13 cellular contexts compared by ENCODE assay signal in the genomic region with DNA sequence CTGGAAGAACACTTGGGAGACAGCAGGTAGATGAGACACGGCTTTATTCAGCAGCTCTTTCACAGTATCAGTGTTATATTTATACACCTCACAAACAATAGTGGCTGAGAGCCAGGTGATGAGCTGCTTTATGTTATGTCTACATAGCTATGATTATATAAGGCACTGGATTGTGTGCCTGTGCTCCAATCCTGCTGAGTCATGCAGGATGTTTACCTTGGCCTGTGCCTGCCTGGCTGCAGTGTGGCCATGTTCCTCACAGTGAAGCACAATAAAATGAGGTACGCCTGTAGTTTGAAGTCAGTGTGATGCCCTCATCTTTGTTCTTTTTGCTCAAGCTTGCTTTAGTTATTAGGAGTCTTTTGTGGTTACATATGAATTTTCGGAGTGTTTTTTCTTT. TPM values are rescaled to one million over a fixed set of nuclear protein-coding genes. Genes with fewer than 3 reads are reported as not detected.
A peak's percentile ranks its signal among the peaks of the same experiment; 100 is the strongest.
DNase-seq lines count a peak whose midpoint lies in the region; ATAC-seq and TF ChIP-seq lines count a peak whose summit lies in the region.
"Had no signal": no experiment of that assay in that cellular context is flagged by ENCODE, and none has a peak within 500 bp of the region (broad histone marks: within the 10 kb centered on the region; RNA-seq: fewer than 3 reads in every experiment).

No MANE protein-coding gene starts in this region.

- H3K4me1 Mint-ChIP-seq in stimulated activated naive B cell treated with anti-CD40 and anti-IgM and Interleukin-4, amounts not matched to agents 10 μg/mL and 1 μg/mL and 100 μg/mL, for 72 hours = no peaks in the 10 kb centered on the region
- H3K4me1 Mint-ChIP-seq: activated naive CD8-positive, alpha-beta T cell treated with anti-CD3 and anti-CD28 coated beads, Interleukin-2, amount 10 ng/mL, durations not matched to agents 7 days and 5 days; WTC11 had no signal

- TF ChIP-seq POLR2A in HCT116 (IDR thresholded peaks at IDR 0.05; ENCODE audit: borderline replicate concordance, extremely low read depth, insufficient read depth, insufficient read length) = no peak

- peaks cover 0 to 11% of the 10 kb centered on the region in 2 experiments; a peak in 2 of 4 replicates for H3K4me1 ChIP-seq in HCT116 (ENCODE audit: control insufficient read depth in 1 of 2, insufficient read depth in 2 of 2, low read length in 2 of 2)
- H3K4me1 ChIP-seq: parathyroid adenoma had no signal

- no peaks in the 10 kb centered on the region for H4K20me1 ChIP-seq in HCT116 (ENCODE audit: insufficient read depth)

- no peak overlapping the region for H3K4me3 Mint-ChIP-seq in stimulated activated naive B cell treated with anti-CD40 and anti-IgM and Interleukin-4, amounts not matched to agents 10 μg/mL and 1 μg/mL and 100 μg/mL, for 72 hours
- H3K4me3 Mint-ChIP-seq: activated naive CD8-positive, alpha-beta T cell treated with anti-CD3 and anti-CD28 coated beads, Interleukin-2, amount 10 ng/mL, durations not matched to agents 7 days and 5 days; stimulated activated naive CD8-positive, alpha-beta T cell treated with anti-CD3 and anti-CD28 coated beads, Interleukin-15, Interleukin-2, amounts not matched to agents 100 ng/mL and 50 ng/mL, for 24 hours; WTC11 had no signal

- H3K9me3 Mint-ChIP-seq in stimulated activated naive B cell treated with anti-CD40 and anti-IgM and Interleukin-4, amounts not matched to agents 10 μg/mL and 1 μg/mL and 100 μg/mL, for 72 hours = peaks cover 8 to 9% of the 10 kb centered on the region in 2 donors

- H3K4me2 ChIP-seq in HCT116 (ENCODE audit: low read length) = no peak overlapping the region

- BruUV-seq in HCT116 (replicated peaks; lab: Mats Ljungman, UMichigan) = no TSS peak

- intact Hi-C loops in HCT116 (cut with micrococcal nuclease) = no loop called here

- no peak for TF ChIP-seq CTCF in HCT116 (IDR thresholded peaks at IDR 0.05 in 2 of 3, conservative IDR thresholded peaks at IDR 0.05 in 1 of 3; ENCODE audit: borderline replicate concordance in 1 of 3, insufficient read depth in 1 of 3, low read depth in 2 of 3, low read length in 2 of 3)

- POLR2A ChIA-PET in HCT116 (lab: Charles Lee) = no interaction called here

- H3K36me3 ChIP-seq in HCT116 (ENCODE audit: control insufficient read depth in 1 of 2, insufficient read depth in 2 of 2, low read length in 2 of 2) = no peaks in the 10 kb centered on the region
- H3K36me3 ChIP-seq in H7 (replicated peaks; ENCODE audit: control insufficient read depth, insufficient read depth, low read length) = no peaks in the 10 kb centered on the region

- TF ChIP-seq RAD21 in HCT116 (IDR thresholded peaks at IDR 0.05; ENCODE audit: low read depth) = no peak

- H3K27me3 Mint-ChIP-seq in stimulated activated naive B cell treated with anti-CD40 and anti-IgM and Interleukin-4, amounts not matched to agents 10 μg/mL and 1 μg/mL and 100 μg/mL, for 72 hours = no peaks in the 10 kb centered on the region
- H3K27me3 Mint-ChIP-seq: activated naive CD8-positive, alpha-beta T cell treated with anti-CD3 and anti-CD28 coated beads, Interleukin-2, amount 10 ng/mL, durations not matched to agents 7 days and 5 days; stimulated activated naive CD8-positive, alpha-beta T cell treated with anti-CD3 and anti-CD28 coated beads, Interleukin-15, Interleukin-2, amounts not matched to agents 100 ng/mL and 50 ng/mL, for 24 hours had no signal

- no peak overlapping the region for H3K27ac Mint-ChIP-seq in stimulated activated naive B cell treated with anti-CD40 and anti-IgM and Interleukin-4, amounts not matched to agents 10 μg/mL and 1 μg/mL and 100 μg/mL, for 72 hours
- H3K27ac Mint-ChIP-seq: activated naive CD8-positive, alpha-beta T cell treated with anti-CD3 and anti-CD28 coated beads, Interleukin-2, amount 10 ng/mL, durations not matched to agents 7 days and 5 days; stimulated activated naive CD8-positive, alpha-beta T cell treated with anti-CD3 and anti-CD28 coated beads, Interleukin-15, Interleukin-2, amounts not matched to agents 100 ng/mL and 50 ng/mL, for 24 hours; WTC11 had no signal

- H3K9me2 ChIP-seq in HCT116 (ENCODE audit: insufficient read depth) = no peaks in the 10 kb centered on the region

- no peaks in the 10 kb centered on the region for H3K9me3 ChIP-seq in HCT116 (ENCODE audit: control insufficient read depth in 1 of 2, insufficient read depth in 1 of 2, low read depth in 1 of 2, low read length in 2 of 2)

- DNase-seq in HCT116 (ENCODE audit: low read depth, low spot score) = peak; percentile 7
- DNase-seq in OCI-M1 (lab: John Stamatoyannopoulos, UW) = peak; percentile 19
- peak; percentile 92 for DNase-seq in epithelial cell of prostate (ENCODE audit: low read depth, low spot score)
- peak; percentile 32 for DNase-seq in renal cortical epithelial cell (ENCODE audit: low read depth)
- DNase-seq in stimulated activated naive B cell treated with anti-CD40 and anti-IgM and Interleukin-4, amounts not matched to agents 10 μg/mL and 1 μg/mL and 100 μg/mL, for 72 hours = no peak
- DNase-seq in H7 = no peak
- DNase-seq: activated naive CD8-positive, alpha-beta T cell treated with anti-CD3 and anti-CD28 coated beads, Interleukin-2, amount 10 ng/mL, durations not matched to agents 7 days and 5 days; hippocampal formation had no signal

- H3K9ac ChIP-seq in HCT116 (ENCODE audit: low read length) = no peak overlapping the region
- H3K9ac ChIP-seq: parathyroid adenoma had no signal

- RAD21 ChIA-PET in HCT116 (lab: Charles Lee; ENCODE audit: low non-redundant PET in 1 of 2, low total read pairs in 2 of 2, uncharacterized antibody in 2 of 2, unreplicated experiment in 2 of 2) = no interaction called here

- CTCF ChIA-PET in HCT116 (lab: Charles Lee) = no interaction called here

- no peak overlapping the region for H3K27ac ChIP-seq in HCT116 (ENCODE audit: low read depth, low read length)
- H3K27ac ChIP-seq in epithelial cell of prostate = peak overlapping the region; percentile 73
- H3K27ac ChIP-seq: parathyroid adenoma had no signal

- H3K4me3 ChIP-seq in HCT116 (replicated peaks in 1 of 2; ENCODE audit: low read depth in 1 of 2, low read length in 2 of 2) = no peak overlapping the region
- no peak overlapping the region for H3K4me3 ChIP-seq in H7 (ENCODE audit: insufficient read depth, low read depth, low read length)

- H3K36me3 Mint-ChIP-seq in stimulated activated naive B cell treated with anti-CD40 and anti-IgM and Interleukin-4, amounts not matched to agents 10 μg/mL and 1 μg/mL and 100 μg/mL, for 72 hours = peaks cover 0 to 1% of the 10 kb centered on the region in 2 donors

- H3K27me3 ChIP-seq in HCT116 (ENCODE audit: insufficient read depth, low read length) (no peaks in the 10 kb centered on the region), H7 (ENCODE audit: control insufficient read depth, insufficient read depth, low read length) (no peaks in the 10 kb centered on the region)

- ATAC-seq in HCT116 (peak; percentile 55; the same call in 1 of the 2 replicates), GM21515 (IDR thresholded peaks at IDR 0.05; ENCODE audit: unreplicated experiment) (no peak), GM18858 (IDR thresholded peaks at IDR 0.05; ENCODE audit: unreplicated experiment) (no peak)
- no peak for ATAC-seq in stimulated activated naive B cell treated with anti-CD40 and anti-IgM and Interleukin-4, amounts not matched to agents 10 μg/mL and 1 μg/mL and 100 μg/mL, for 72 hours (replicated peaks)
- ATAC-seq: WTC11 had no signal

- no peaks in the 10 kb centered on the region for H3K79me2 ChIP-seq in HCT116 (ENCODE audit: insufficient read depth, low read length)
- H3K79me2 ChIP-seq: parathyroid adenoma had no signal

- peak overlapping the region; percentile 80 for H2AFZ ChIP-seq in HCT116 (ENCODE audit: low read depth, low read length, poor library complexity, severe bottlenecking)
- H2AFZ ChIP-seq: parathyroid adenoma had no signal

TF ChIP-seq in HCT116, 20 proteins besides CTCF, POLR2A, EP300 and RAD21:
- TF ChIP-seq ELF1 (IDR thresholded peaks at IDR 0.05; ENCODE audit: borderline replicate concordance, low read depth) (no peak), JUND (IDR thresholded peaks at IDR 0.05) (peak; percentile 37; the same call in 1 of the 2 replicates)
- TF ChIP-seq, protein P1, sequence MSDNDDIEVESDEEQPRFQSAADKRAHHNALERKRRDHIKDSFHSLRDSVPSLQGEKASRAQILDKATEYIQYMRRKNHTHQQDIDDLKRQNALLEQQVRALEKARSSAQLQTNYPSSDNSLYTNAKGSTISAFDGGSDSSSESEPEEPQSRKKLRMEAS (IDR thresholded peaks at IDR 0.05) = peak; percentile 28; the same call in 1 of the 2 replicates

RNA-seq across cellular contexts. Expression of a gene that starts 31.3 kb away (rescaled TPM):
- total RNA-seq in HCT116 (2021; ENCODE audit: unreplicated experiment) = not detected
- polyA plus RNA-seq in HCT116 (2012) = not detected in 2 replicates
- total RNA-seq in renal cortical epithelial cell = not detected in 2 replicates
- not detected in 2 replicates for total RNA-seq in H7 (2014; rRNA removed; shearing (Covaris generic))
- total RNA-seq: activated naive CD8-positive, alpha-beta T cell treated with anti-CD3 and anti-CD28 coated beads, Interleukin-2, amount 10 ng/mL, durations not matched to agents 7 days and 5 days; WTC11 had no signal

Comparison
In these comparisons a context has a peak if more than half of its experiments do, and no peak if none do; other contexts are left out.
1. DNase-seq: peak in HCT116 (single experiment), OCI-M1 (single experiment), epithelial cell of prostate (single experiment) and renal cortical epithelial cell (single experiment); none in stimulated activated naive B cell treated with anti-CD40 and anti-IgM and Interleukin-4, amounts not matched to agents 10 μg/mL and 1 μg/mL and 100 μg/mL, for 72 hours (single experiment) and H7 (single experiment).